Comparison of ENCODE assay signal across 1 cellular context in genomic region chr6:141607956-141608355, GRCh38.
TF ChIP-seq lines count a peak whose summit lies in the region.

No MANE protein-coding gene starts in this region.

TF ChIP-seq in IMR-90, 13 proteins besides CTCF, POLR2A, EP300 and RAD21 (continued from another document):
- TF ChIP-seq ELK1 (IDR thresholded peaks at IDR 0.05; ENCODE audit: borderline replicate concordance, low read depth, low read length) = no peak
- TF ChIP-seq RFX5 (IDR thresholded peaks at IDR 0.05; ENCODE audit: low read depth, low read length) = no peak
- TF ChIP-seq RCOR1 (IDR thresholded peaks at IDR 0.05; ENCODE audit: insufficient replicate concordance, low read length) = no peak
